1 cellular context compared by ENCODE assay signal in genomic region chr9:74236857-74237256, GRCh38.
TF ChIP-seq lines count a peak whose summit lies in the region.

No MANE protein-coding gene starts in this region.

TF ChIP-seq in HepG2, 621 proteins besides CTCF, POLR2A, EP300 and RAD21 (continued from another document):
- TF ChIP-seq MAFK (conservative IDR thresholded peaks at IDR 0.05 in 1 of 2, IDR thresholded peaks at IDR 0.05 in 1 of 2; ENCODE audit: low read length in 2 of 2), result peak; percentile 22 to 78; a peak in 3 of 4 replicates
- 0 out of 2 replicates have a peak, but pooled peaks have one; percentile 34 for TF ChIP-seq MAFF (IDR thresholded peaks at IDR 0.05; ENCODE audit: low read depth, low read length)
